Comparison of ENCODE assay signal across 34 cellular contexts in the genomic region with DNA sequence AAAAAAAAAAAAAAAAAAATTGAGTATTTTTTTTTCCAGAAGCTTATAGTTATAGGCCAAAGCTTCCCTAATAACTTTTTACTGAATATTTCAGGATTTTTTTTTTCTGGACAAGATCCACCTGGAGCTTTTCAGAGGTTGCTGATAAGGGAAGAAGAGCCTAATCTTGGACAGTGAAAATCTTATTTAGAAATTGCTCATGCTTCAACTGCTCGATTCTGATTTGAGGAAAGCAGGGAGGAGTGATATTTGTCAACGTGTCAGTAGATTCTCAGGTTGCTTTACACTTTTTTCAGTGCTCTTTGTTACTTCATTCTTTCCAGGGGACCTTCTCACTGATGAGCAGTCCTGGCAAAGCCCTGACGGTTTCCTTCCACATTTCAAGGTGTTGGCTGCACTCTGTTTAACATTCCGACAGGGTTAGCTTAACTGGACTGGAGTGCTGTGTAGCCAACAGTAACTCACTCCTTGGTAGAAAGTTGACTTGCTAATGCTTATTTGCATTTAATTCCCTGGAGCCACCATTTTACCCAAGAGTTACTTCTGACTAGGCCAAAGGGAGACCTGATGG. TPM values are rescaled to one million over a fixed set of nuclear protein-coding genes. Genes with fewer than 3 reads are reported as not detected.
"Had no signal": no experiment of that assay in that cellular context is flagged by ENCODE, and none has a peak within 500 bp of the region (broad histone marks: within the 10 kb centered on the region; RNA-seq: fewer than 3 reads in every experiment).

No MANE protein-coding gene starts in this region.

- ATAC-seq: body of pancreas, Panc1, WTC11 had no signal

- DNase-seq: activated CD4-positive, alpha-beta memory T cell treated with anti-CD3 and anti-CD28 coated beads for 36 hours; activated CD4-positive, alpha-beta T cell treated with anti-CD3 and anti-CD28 coated beads for 4 hours; activated CD4-positive, alpha-beta T cell treated with anti-CD3 and anti-CD28 coated beads, Interleukin-2, amount 50 U/mL, for 1 hour; activated CD4-positive, CD25-positive, alpha-beta regulatory T cell treated with anti-CD3 and anti-CD28 coated beads, Interleukin-2, amount 50 U/mL, for 72 hours; activated CD8-positive, alpha-beta memory T cell treated with anti-CD3 and anti-CD28 coated beads, Interleukin-2, amount 50 U/mL, for 4 hours; activated gamma-delta T cell; activated naive CD4-positive, alpha-beta T cell treated with Interleukin-2 at 50 U/mL for 16 hours; adrenal gland; body of pancreas; caudate nucleus; Kasumi-1; KBM-7; MG63; NCI-H1048; NCI-H1105 treated with DMSO at 0.1 percent for 48 hours; NCI-H1436; NCI-H1694; NCI-H1930; NCI-H2081 treated with DMSO at 0.1 percent for 48 hours; NCI-H226; NCI-H446 treated with DMSO at 0.1 percent for 48 hours; NCI-H524; NCI-H69; NCI-H82; SHP77 treated with DMSO at 0.1 percent for 48 hours; SK-N-SH had no signal

- H3K4me3 Mint-ChIP-seq: activated CD4-positive, alpha-beta memory T cell treated with anti-CD3 and anti-CD28 coated beads for 36 hours; activated naive CD4-positive, alpha-beta T cell treated with anti-CD3 and anti-CD28 coated beads, Interleukin-2, amount 50 U/mL, for 24 hours; IgD-negative memory B cell; T-helper 1 cell treated with Interleukin-12 subunit alpha and Interleukin-12 subunit beta and Interleukin-4 antibody, amounts not matched to agents 30 μg/mL and 1 μg/mL, for 36 hours; T-helper 2 cell treated with Interferon-gamma antibody and Interleukin-4, amounts not matched to agents 5 μg/mL and 100 μg/mL, for 36 hours; WTC11 had no signal

- H3K9ac ChIP-seq: SK-N-SH had no signal

- H3K9me3 ChIP-seq: adrenal gland, body of pancreas, MG63, SJSA1, SK-N-SH had no signal

- H3K27ac ChIP-seq: body of pancreas, SJSA1 had no signal

- H3K36me3 ChIP-seq: adrenal gland, MG63, SJSA1 had no signal

- H3K27me3 ChIP-seq: adrenal gland, body of pancreas, MG63, SJSA1 had no signal

- H3K4me3 ChIP-seq: adrenal gland, body of pancreas, MG63, SJSA1 had no signal

- H3K9me3 Mint-ChIP-seq: activated CD4-positive, alpha-beta memory T cell treated with anti-CD3 and anti-CD28 coated beads for 36 hours; activated naive CD4-positive, alpha-beta T cell treated with anti-CD3 and anti-CD28 coated beads, Interleukin-2, amount 50 U/mL, for 24 hours; activated T-helper 2 cell treated with anti-CD3 and anti-CD28 coated beads, Interferon-gamma antibody, Interleukin-2, Interleukin-4, amounts not matched to agents 10 μg/mL and 5 μg/mL and 100 μg/mL, durations not matched to agents 14 hours and 24 hours and 36 hours; T-helper 1 cell treated with Interleukin-12 subunit alpha and Interleukin-12 subunit beta and Interleukin-4 antibody, amounts not matched to agents 30 μg/mL and 1 μg/mL, for 36 hours had no signal

- H3K4me2 ChIP-seq: SK-N-SH had no signal

- H3K27me3 Mint-ChIP-seq: activated CD4-positive, alpha-beta memory T cell treated with anti-CD3 and anti-CD28 coated beads for 36 hours; activated naive CD4-positive, alpha-beta T cell treated with anti-CD3 and anti-CD28 coated beads, Interleukin-2, amount 50 U/mL, for 24 hours; IgD-negative memory B cell had no signal

- H3K4me1 ChIP-seq: adrenal gland, body of pancreas, SJSA1 had no signal

- H3K4me1 Mint-ChIP-seq: activated naive CD4-positive, alpha-beta T cell treated with anti-CD3 and anti-CD28 coated beads, Interleukin-2, amount 50 U/mL, for 24 hours; IgD-negative memory B cell; WTC11 had no signal

- H3K27ac Mint-ChIP-seq: activated CD4-positive, alpha-beta memory T cell treated with anti-CD3 and anti-CD28 coated beads for 36 hours; activated naive CD4-positive, alpha-beta T cell treated with anti-CD3 and anti-CD28 coated beads, Interleukin-2, amount 50 U/mL, for 24 hours; activated T-helper 2 cell treated with anti-CD3 and anti-CD28 coated beads, Interferon-gamma antibody, Interleukin-2, Interleukin-4, amounts not matched to agents 10 μg/mL and 5 μg/mL and 100 μg/mL, durations not matched to agents 14 hours and 24 hours and 36 hours; IgD-negative memory B cell; T-helper 1 cell treated with Interleukin-12 subunit alpha and Interleukin-12 subunit beta and Interleukin-4 antibody, amounts not matched to agents 30 μg/mL and 1 μg/mL, for 36 hours; T-helper 2 cell treated with Interferon-gamma antibody and Interleukin-4, amounts not matched to agents 5 μg/mL and 100 μg/mL, for 36 hours; WTC11 had no signal

- H3K36me3 Mint-ChIP-seq: activated CD4-positive, alpha-beta memory T cell treated with anti-CD3 and anti-CD28 coated beads for 36 hours; activated naive CD4-positive, alpha-beta T cell treated with anti-CD3 and anti-CD28 coated beads, Interleukin-2, amount 50 U/mL, for 24 hours; IgD-negative memory B cell had no signal

RNA-seq across cellular contexts. Expression of a gene that starts 24.1 kb away (rescaled TPM):
- total RNA-seq: activated CD4-positive, alpha-beta memory T cell treated with anti-CD3 and anti-CD28 coated beads for 36 hours; activated T-helper 2 cell treated with anti-CD3 and anti-CD28 coated beads, Interferon-gamma antibody, Interleukin-2, Interleukin-4, amounts not matched to agents 10 μg/mL and 5 μg/mL and 100 μg/mL, durations not matched to agents 14 hours and 24 hours and 36 hours; WTC11 had no signal
